11 cellular contexts compared by ENCODE assay signal in the genomic region with DNA sequence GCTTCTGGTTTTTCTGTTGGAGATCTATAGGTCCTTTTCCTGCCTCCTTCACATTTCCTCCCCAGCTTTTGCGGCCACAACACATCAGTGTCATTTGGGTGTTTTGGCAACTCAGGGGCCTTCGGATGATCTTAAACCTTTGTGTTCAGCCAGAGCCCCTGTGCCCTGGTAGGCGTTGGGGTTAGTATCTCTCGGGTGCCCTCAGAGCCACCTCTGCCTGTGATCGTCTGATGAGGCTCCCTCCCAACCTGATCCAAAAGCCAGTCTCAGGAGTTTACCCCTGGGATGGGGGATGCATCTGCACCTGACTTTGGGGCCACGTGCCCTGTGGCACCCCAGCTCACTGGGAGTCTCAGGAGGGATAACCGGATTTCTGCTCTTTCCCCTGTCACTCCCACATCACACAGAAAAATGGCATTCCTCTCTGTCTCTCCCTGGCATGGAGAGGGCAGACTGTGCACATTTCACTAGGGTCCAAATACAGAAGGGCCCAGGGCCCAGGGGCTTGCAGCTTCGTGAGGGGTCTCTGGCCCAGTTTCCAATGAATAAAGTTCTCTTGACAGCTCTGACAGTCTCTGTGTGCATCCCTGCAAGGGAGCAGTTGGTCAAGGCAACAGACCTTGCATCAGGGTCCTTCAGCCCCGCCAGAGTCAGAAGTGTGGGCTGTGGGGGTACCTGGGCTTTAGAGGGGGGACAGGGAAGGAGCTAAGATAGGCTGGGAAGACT. TPM values are rescaled to one million over a fixed set of nuclear protein-coding genes. Genes with fewer than 3 reads are reported as not detected.
DNase-seq lines count a peak whose midpoint lies in the region; ATAC-seq and TF ChIP-seq lines count a peak whose summit lies in the region.
"Had no signal": no experiment of that assay in that cellular context is flagged by ENCODE, and none has a peak within 500 bp of the region (broad histone marks: within the 10 kb centered on the region; RNA-seq: fewer than 3 reads in every experiment).

No MANE protein-coding gene starts in this region.

- H3K9me3 ChIP-seq in CD4-positive, CD25-positive, alpha-beta regulatory T cell (ENCODE audit: control insufficient read depth in 2 of 2, low read length in 2 of 2): no peaks in the 10 kb centered on the region
- no peaks in the 10 kb centered on the region for H3K9me3 ChIP-seq in H9 (ENCODE audit: control insufficient read depth, low read depth, low read length)
- H3K9me3 ChIP-seq in effector memory CD4-positive, alpha-beta T cell (ENCODE audit: control insufficient read depth, low read length): no peaks in the 10 kb centered on the region
- H3K9me3 ChIP-seq: tibial artery had no signal

- no peak overlapping the region for H3K14ac ChIP-seq in H9 (ENCODE audit: insufficient read depth, low read length)

- H4K8ac ChIP-seq in H9 (replicated peaks; ENCODE audit: insufficient read length, low read depth, low read length): no peak overlapping the region

- peaks cover 11% of the 10 kb centered on the region for H3K36me3 Mint-ChIP-seq in CD4-positive, CD25-positive, alpha-beta regulatory T cell
- H3K36me3 Mint-ChIP-seq in H9 (ENCODE audit: insufficient read depth in 1 of 3, low read depth in 3 of 3) (peaks cover 13 to 18% (median 15%) of the 10 kb centered on the region in 3 experiments), brain (no peaks in the 10 kb centered on the region), natural killer cell (no peaks in the 10 kb centered on the region)

- H3K4me2 ChIP-seq in H9 (ENCODE audit: insufficient read depth, insufficient read length, low read length): peak overlapping the region; percentile 56

- no peak overlapping the region for H3K56ac ChIP-seq in H9 (ENCODE audit: insufficient read length, low read depth, low read length)

- no peak for DNase-seq in CD4-positive, CD25-positive, alpha-beta regulatory T cell
- DNase-seq in H9 (no peak), natural killer cell (no peak)
- DNase-seq in effector memory CD4-positive, alpha-beta T cell: no peak
- DNase-seq: activated naive CD4-positive, alpha-beta T cell; NCI-H1092 treated with DMSO at 0.1 percent for 48 hours had no signal

- peaks cover 13% of the 10 kb centered on the region; the same call in 1 of the 2 replicates for H3K79me2 ChIP-seq in H9 (ENCODE audit: insufficient read depth, low read length)

- H2BK12ac ChIP-seq in H9 (ENCODE audit: insufficient read length, low read depth, low read length): no peak overlapping the region

- intact Hi-C loops in natural killer cell (cut with micrococcal nuclease): no loop called here

- no peaks in the 10 kb centered on the region for H3K36me3 ChIP-seq in CD4-positive, CD25-positive, alpha-beta regulatory T cell (ENCODE audit: control insufficient read depth, insufficient read depth, low read length)
- no peaks in the 10 kb centered on the region for H3K36me3 ChIP-seq in effector memory CD4-positive, alpha-beta T cell (ENCODE audit: control insufficient read depth, insufficient read depth, low read length)

- no peaks in the 10 kb centered on the region for H4K20me1 ChIP-seq in H9 (ENCODE audit: control insufficient read depth, insufficient read depth, insufficient read length)

- H3K27ac ChIP-seq in CD4-positive, CD25-positive, alpha-beta regulatory T cell (ENCODE audit: insufficient read depth, low read length, poor library complexity, severe bottlenecking): no peak overlapping the region
- H3K27ac ChIP-seq in H9 (ENCODE audit: insufficient read length, low read depth, low read length): no peak overlapping the region
- H3K27ac ChIP-seq in effector memory CD4-positive, alpha-beta T cell (ENCODE audit: insufficient read depth, low read length, poor library complexity, severe bottlenecking): no peak overlapping the region

- no peak overlapping the region for H3T11ph ChIP-seq in H9 (ENCODE audit: low read length)

- H3K4me1 ChIP-seq in CD4-positive, CD25-positive, alpha-beta regulatory T cell (ENCODE audit: control insufficient read depth, insufficient read depth, low read length, poor library complexity, severe bottlenecking): peaks cover 41% of the 10 kb centered on the region
- no peaks in the 10 kb centered on the region; the same call in 1 of the 2 replicates for H3K4me1 ChIP-seq in H9 (ENCODE audit: insufficient read depth, low read length)
- H3K4me1 ChIP-seq in effector memory CD4-positive, alpha-beta T cell (ENCODE audit: control insufficient read depth, insufficient read depth, low read length, poor library complexity, severe bottlenecking): peaks cover 24% of the 10 kb centered on the region

- no peak overlapping the region for H2AFZ ChIP-seq in H9 (ENCODE audit: low read length)

- peaks cover 4% of the 10 kb centered on the region for H3K27me3 ChIP-seq in CD4-positive, CD25-positive, alpha-beta regulatory T cell (ENCODE audit: control insufficient read depth, insufficient read depth, low read length)
- peaks cover 16% of the 10 kb centered on the region for H3K27me3 ChIP-seq in H9 (ENCODE audit: insufficient read depth, low read length)
- H3K27me3 ChIP-seq in effector memory CD4-positive, alpha-beta T cell (replicated peaks; ENCODE audit: control insufficient read depth, insufficient read depth, low read length, poor library complexity, severe bottlenecking): peaks cover 33% of the 10 kb centered on the region
- H3K27me3 ChIP-seq: tibial artery had no signal

- H2BK20ac ChIP-seq in H9 (ENCODE audit: low read depth, low read length, poor library complexity, severe bottlenecking): no peak overlapping the region

- no peak for ATAC-seq in CD4-positive, CD25-positive, alpha-beta regulatory T cell (ENCODE audit: low read depth in 2 of 2)
- no peak for ATAC-seq in natural killer cell
- no peak for ATAC-seq in HG03354 (IDR thresholded peaks at IDR 0.05; ENCODE audit: poor library complexity, severe bottlenecking, unreplicated experiment)
- no peak for ATAC-seq in HG02610 (IDR thresholded peaks at IDR 0.05; ENCODE audit: unreplicated experiment)
- ATAC-seq in HG03457 (IDR thresholded peaks at IDR 0.05; ENCODE audit: unreplicated experiment): no peak

- no peak overlapping the region for H3K23ac ChIP-seq in H9 (ENCODE audit: insufficient read length, low read depth, low read length)

- no peak overlapping the region for H2BK15ac ChIP-seq in H9 (ENCODE audit: low read depth, low read length)

- no peak overlapping the region for H2AK5ac ChIP-seq in H9 (ENCODE audit: insufficient read length, low read length)

- H3K18ac ChIP-seq in H9 (ENCODE audit: insufficient read length, low read depth, low read length): no peak overlapping the region

- H3K4me1 Mint-ChIP-seq in CD4-positive, CD25-positive, alpha-beta regulatory T cell: peaks cover 12 to 65% (median 33%) of the 10 kb centered on the region in 4 donors
- peaks cover 55 to 81% of the 10 kb centered on the region in 2 experiments for H3K4me1 Mint-ChIP-seq in H9
- peaks cover 81% of the 10 kb centered on the region for H3K4me1 Mint-ChIP-seq in brain
- H3K4me1 Mint-ChIP-seq in natural killer cell: peaks cover 15 to 55% of the 10 kb centered on the region in 2 donors

- H3K4me3 ChIP-seq in CD4-positive, CD25-positive, alpha-beta regulatory T cell (ENCODE audit: low read depth, low read length): no peak overlapping the region
- H3K4me3 ChIP-seq in effector memory CD4-positive, alpha-beta T cell (ENCODE audit: insufficient read depth, low read depth, low read length, poor library complexity, severe bottlenecking): no peak overlapping the region
- H3K4me3 ChIP-seq: tibial artery had no signal

- no peak overlapping the region for H3K9ac ChIP-seq in H9 (ENCODE audit: extremely low read depth, insufficient read length, low read length)

- no peak overlapping the region for H2BK120ac ChIP-seq in H9 (ENCODE audit: low read depth, low read length, poor library complexity, severe bottlenecking)

- H4K5ac ChIP-seq in H9 (ENCODE audit: insufficient read length, low read depth, low read length): no peak overlapping the region

- H3K79me1 ChIP-seq in H9 (ENCODE audit: insufficient read depth, low read depth, low read length, poor library complexity, severe bottlenecking): peaks cover 9% of the 10 kb centered on the region

- no peak overlapping the region for H2BK5ac ChIP-seq in H9 (ENCODE audit: insufficient read length, low read length)

- H3K4ac ChIP-seq in H9 (ENCODE audit: low read depth, low read length): no peak overlapping the region

- WGBS in H9 (ENCODE audit: extremely low coverage, insufficient read length, low lambda C conversion rate): no CpG with 5 or more reads among the region's 9 CpGs

- H3K27ac Mint-ChIP-seq in CD4-positive, CD25-positive, alpha-beta regulatory T cell: peak overlapping the region in 1 of 3 donors; percentile 25
- peak overlapping the region in 2 of 3 experiments; percentile 85 to 93; a peak in 3 of 7 replicates for H3K27ac Mint-ChIP-seq in H9
- H3K27ac Mint-ChIP-seq in brain: peak overlapping the region; percentile 76 to 92 (median 91)
- peak overlapping the region in 1 of 2 donors; percentile 73 for H3K27ac Mint-ChIP-seq in natural killer cell

- H4K91ac ChIP-seq in H9 (ENCODE audit: insufficient read length, low read depth, low read length): no peak overlapping the region

- no peak for TF ChIP-seq CTCF in H9 (conservative IDR thresholded peaks at IDR 0.05)
- TF ChIP-seq CTCF in brain (conservative IDR thresholded peaks at IDR 0.05): no peak
- no peak for TF ChIP-seq CTCF in natural killer cell (IDR thresholded peaks at IDR 0.05)

- H3K23me2 ChIP-seq in H9 (ENCODE audit: insufficient read length, low read depth, low read length, poor library complexity, severe bottlenecking): peaks cover 28% of the 10 kb centered on the region

- H3K27me3 Mint-ChIP-seq in CD4-positive, CD25-positive, alpha-beta regulatory T cell: peaks cover 41% of the 10 kb centered on the region
- H3K27me3 Mint-ChIP-seq in H9 (ENCODE audit: low read depth) (peaks cover 30% of the 10 kb centered on the region), brain (peaks cover 23% of the 10 kb centered on the region), natural killer cell (ENCODE audit: low read depth in 2 of 2) (peaks cover 14 to 21% of the 10 kb centered on the region in 2 donors)

- H3K9me3 Mint-ChIP-seq in CD4-positive, CD25-positive, alpha-beta regulatory T cell: peaks cover 0 to 5% (median 0%) of the 10 kb centered on the region in 7 donors
- H3K9me3 Mint-ChIP-seq in H9 (no peaks in the 10 kb centered on the region; a peak in 1 of 5 replicates), brain (peaks cover 0 to 2% (median 0%) of the 10 kb centered on the region in 5 experiments), natural killer cell (no peaks in the 10 kb centered on the region)

- H3K4me3 Mint-ChIP-seq in CD4-positive, CD25-positive, alpha-beta regulatory T cell: peak overlapping the region; percentile 74 to 94 (median 84)
- H3K4me3 Mint-ChIP-seq in H9: peak overlapping the region; percentile 99
- H3K4me3 Mint-ChIP-seq in brain: peak overlapping the region; percentile 77 to 99 (median 97)
- H3K4me3 Mint-ChIP-seq in natural killer cell: peak overlapping the region; percentile 68

RNA-seq across cellular contexts. Expression of a gene that starts 2.6 kb away (rescaled TPM):
- 21.0 TPM for total RNA-seq in CD4-positive, CD25-positive, alpha-beta regulatory T cell
- 10 to 100 TPM; 27.5 to 38.3 (median 37.4) TPM for polyA plus RNA-seq in CD4-positive, CD25-positive, alpha-beta regulatory T cell
- 56.2 and 57.6 TPM in 2 replicates for total RNA-seq in H9 (2021)
- 52.0 TPM for polyA plus RNA-seq in brain (ENCODE audit: insufficient read depth, low read depth, low replicate concordance)
- 10 to 100 TPM; 18.0 to 21.8 (median 18.1) TPM for total RNA-seq in natural killer cell

RNA-seq across cellular contexts. Expression of a gene that starts 3.8 kb away (rescaled TPM):
- total RNA-seq in CD4-positive, CD25-positive, alpha-beta regulatory T cell: not detected
- not detected for polyA plus RNA-seq in CD4-positive, CD25-positive, alpha-beta regulatory T cell
- total RNA-seq in H9 (2021): 0.33 and 0.59 TPM in 2 replicates
- 13.2 TPM for polyA plus RNA-seq in brain (ENCODE audit: insufficient read depth, low read depth, low replicate concordance)
- total RNA-seq in natural killer cell: not detected

RNA-seq across cellular contexts. Expression of a gene that starts 9.6 kb away (rescaled TPM):
- not detected for total RNA-seq in CD4-positive, CD25-positive, alpha-beta regulatory T cell
- not detected for polyA plus RNA-seq in CD4-positive, CD25-positive, alpha-beta regulatory T cell
- total RNA-seq in H9 (2021) (not detected in 2 replicates), natural killer cell (not detected)
- not detected for polyA plus RNA-seq in brain (ENCODE audit: insufficient read depth, low read depth, low replicate concordance)

RNA-seq across cellular contexts. Expression of a gene that starts 20.0 kb away (rescaled TPM):
- total RNA-seq in CD4-positive, CD25-positive, alpha-beta regulatory T cell: 10.1 TPM
- polyA plus RNA-seq in CD4-positive, CD25-positive, alpha-beta regulatory T cell: 1 to 10 TPM in 3 of 4 donors, under 1 TPM in 1; 0.37 to 1.6 (median 1.5) TPM
- 21.5 and 23.3 TPM in 2 replicates for total RNA-seq in H9 (2021)
- polyA plus RNA-seq in brain (ENCODE audit: insufficient read depth, low read depth, low replicate concordance): 58.3 TPM
- total RNA-seq in natural killer cell: 1 to 10 TPM in 1 of 3 donors, under 1 TPM in 2; 0.11 to 2.0 (median 0.19) TPM

RNA-seq across cellular contexts. Expression of a gene that starts 44.6 kb away (rescaled TPM):
- total RNA-seq in CD4-positive, CD25-positive, alpha-beta regulatory T cell: 1.6 TPM
- under 1 TPM in 1 of 4 donors, not detected in 3; 0.22 TPM for polyA plus RNA-seq in CD4-positive, CD25-positive, alpha-beta regulatory T cell
- total RNA-seq in H9 (2021) (5.7 and 7.6 TPM in 2 replicates), natural killer cell (1 to 10 TPM in 1 of 3 donors, under 1 TPM in 1, not detected in 1; 0.50 to 3.9 TPM)
- 10.1 TPM for polyA plus RNA-seq in brain (ENCODE audit: insufficient read depth, low read depth, low replicate concordance)
